Comparison of ENCODE assay signal across 8 cellular contexts in the genomic region with DNA sequence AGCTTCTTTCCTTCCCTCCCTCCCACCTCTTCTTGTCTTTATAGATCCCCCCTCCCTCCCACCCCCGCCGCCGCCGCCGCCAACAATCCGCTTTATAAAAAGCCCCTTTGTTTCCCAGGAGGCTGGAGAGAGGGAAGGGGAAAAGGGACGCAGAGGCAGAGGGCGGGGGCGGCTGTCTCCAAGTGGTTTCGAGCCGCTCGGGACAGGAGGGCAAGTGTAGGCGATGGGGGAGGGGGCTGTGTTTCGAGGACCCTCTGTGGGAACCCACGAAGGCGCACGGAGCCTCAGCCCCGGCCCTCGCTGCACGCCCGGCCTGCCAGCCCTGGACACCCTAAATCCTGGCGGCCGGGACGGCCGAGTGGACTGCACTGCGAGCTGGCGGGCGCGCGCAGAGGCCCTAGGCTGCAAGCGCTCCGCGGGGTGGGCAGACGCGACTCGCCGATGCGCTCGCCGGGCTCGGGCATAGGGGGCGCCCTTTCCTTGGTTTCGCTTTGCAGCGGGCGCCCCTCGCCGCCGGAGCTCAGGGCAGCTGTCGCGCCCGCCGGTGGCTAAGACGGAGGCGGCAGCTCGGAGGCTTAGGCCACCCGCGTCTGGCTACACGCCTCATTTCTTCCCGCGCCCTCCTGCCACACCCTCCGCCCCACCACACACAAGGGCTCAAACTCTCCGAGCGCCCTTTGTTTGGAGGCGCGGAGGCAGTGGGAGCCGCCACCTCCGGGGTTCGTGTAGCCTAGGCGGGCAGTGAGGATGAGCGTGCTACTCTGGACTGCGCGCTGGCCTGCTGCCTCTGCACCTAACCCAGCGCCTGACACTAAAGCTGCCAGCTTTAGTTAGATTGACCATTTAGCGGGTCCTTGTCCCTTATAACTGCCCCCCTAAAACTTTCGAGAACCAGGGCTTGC. TPM values are rescaled to one million over a fixed set of nuclear protein-coding genes. Genes with fewer than 3 reads are reported as not detected.
DNase-seq lines count a peak whose midpoint lies in the region; ATAC-seq and TF ChIP-seq lines count a peak whose summit lies in the region.

No MANE protein-coding gene starts in this region.

- no peak overlapping the region for H3K27ac Mint-ChIP-seq in nephron progenitor cell

- H3K4me3 ChIP-seq in A673 (ENCODE audit: low read depth, low read length, poor library complexity, severe bottlenecking) (peak overlapping the region; percentile 53), GM23248 (peak overlapping the region; percentile 89), PC-3 (ENCODE audit: low read length) (peak overlapping the region; percentile 91), transverse colon (peak overlapping the region; percentile 42 to 68 (median 43))

- TF ChIP-seq CTCF in A673 (conservative IDR thresholded peaks at IDR 0.05; ENCODE audit: low read depth, low read length) (peak; percentile 63), PC-3 (conservative IDR thresholded peaks at IDR 0.05; ENCODE audit: low read depth, low read length) (peak; percentile 61), nephron progenitor cell (IDR thresholded peaks at IDR 0.05) (peak; percentile 51), transverse colon (IDR thresholded peaks at IDR 0.05) (peak; percentile 31 to 43 (median 42))

- H3K9me3 ChIP-seq in A673 (ENCODE audit: low read depth, low read length, poor library complexity, severe bottlenecking), result no peaks in the 10 kb centered on the region
- no peaks in the 10 kb centered on the region for H3K9me3 ChIP-seq in GM23248 (ENCODE audit: low read depth)
- no peaks in the 10 kb centered on the region for H3K9me3 ChIP-seq in PC-3 (ENCODE audit: low read length)
- H3K9me3 ChIP-seq in transverse colon, result no peaks in the 10 kb centered on the region

- peak overlapping the region; percentile 79 for H3K4me3 Mint-ChIP-seq in nephron progenitor cell

- H3F3A ChIP-seq in GM23248 (ENCODE audit: insufficient read depth), result peaks cover 9% of the 10 kb centered on the region; the same call in 1 of the 2 replicates
- no peaks in the 10 kb centered on the region for H3F3A ChIP-seq in PC-3 (ENCODE audit: low read length, unreplicated experiment)

- H3K27me3 ChIP-seq in A673 (replicated peaks; ENCODE audit: insufficient read depth, low read depth, low read length, poor library complexity) (peaks cover 21% of the 10 kb centered on the region), GM23248 (replicated peaks; ENCODE audit: insufficient read depth) (no peaks in the 10 kb centered on the region), PC-3 (ENCODE audit: low read length) (no peaks in the 10 kb centered on the region), transverse colon (peaks cover 34% of the 10 kb centered on the region)

- in situ Hi-C loops in GM23248 (cut with MboI), result loop anchor here (25.0 kb wide), 1 partner anchor 403 kb away; no protein-coding TSS in a partner anchor
- in situ Hi-C loops in transverse colon (cut with MboI; ENCODE audit: low pct_ligation_motif_present in 1 of 4, low pct_unique_long_range_greater_than_20kb in 1 of 4, low sequenced_read_pairs in 3 of 4), result loop anchor here in 2 of 4 donors (25.0 kb wide), 1 partner anchor 403 kb away; no protein-coding TSS in a partner anchor

- POLR2A ChIA-PET in A673 (lab: Charles Lee; ENCODE audit: low non-redundant PET) (interaction anchor here (0.6 kb wide), 1 partner anchor 426 kb away, joined by 7 read pairs; no protein-coding TSS in a partner anchor), PC-3 (lab: Charles Lee; ENCODE audit: unreplicated experiment) (interaction anchor here (0.6 kb wide), 2 partner anchors 23 to 220 kb away, joined by 3 to 5 read pairs; no protein-coding TSS in a partner anchor)

- H3K27me3 Mint-ChIP-seq in nephron progenitor cell (ENCODE audit: low read depth, poor library complexity), result peaks cover 51% of the 10 kb centered on the region

- intact Hi-C loops in A673 (cut with micrococcal nuclease; ENCODE audit: unreplicated experiment) (loop anchor here (2.0 to 5.0 kb wide), 4 partner anchors 82 to 403 kb away; no protein-coding TSS in a partner anchor), PC-3 (cut with micrococcal nuclease) (loop anchor here (5.0 kb wide), 2 partner anchors 202 to 317 kb away; partner anchors contain the start of gene MTM1), transverse colon (cut with DNase I; ENCODE audit: low total_unique reads) (loop anchor here (5.0 kb wide), 1 partner anchor 177 kb away; no protein-coding TSS in a partner anchor)

- WGBS in GM23248 (ENCODE audit: low coverage in 1 of 2, low lambda C conversion rate in 2 of 2, missing lambda C conversion rate in 2 of 2), 2 experiments, result 1% methylated on average over 19 to 27 of the region's 75 CpGs
- WGBS in transverse colon (ENCODE audit: low coverage in 1 of 2), 2 donors, result 45% methylated on average over 58 of the region's 75 CpGs; no CpG with 5 or more reads in 1 of the 2 donors

- ATAC-seq in PC-3, result peak; percentile 16

- DNase-seq in A673 (ENCODE audit: low spot score), result peak; percentile 79
- DNase-seq in GM23248, result peak; percentile 77
- peak; percentile 57 for DNase-seq in PC-3
- peak; percentile 52 for DNase-seq in activated naive CD4-positive, alpha-beta T cell treated with Interleukin-2 at 50 U/mL for 16 hours
- DNase-seq in foreskin melanocyte, result peak; percentile 65
- DNase-seq in nephron progenitor cell, result peak; percentile 74
- DNase-seq in transverse colon, result peak; percentile 65
- DNase-seq in MV-4-11 (lab: John Stamatoyannopoulos, UW), result no peak

- H2AFZ ChIP-seq in GM23248 (peak overlapping the region; percentile 62), PC-3 (ENCODE audit: low read length) (peak overlapping the region; percentile 64)

- peak overlapping the region; percentile 85 for H3K9ac ChIP-seq in GM23248
- peak overlapping the region; percentile 84 for H3K9ac ChIP-seq in PC-3 (ENCODE audit: low read length)

- peaks cover 35% of the 10 kb centered on the region for H3K79me2 ChIP-seq in GM23248 (ENCODE audit: insufficient read depth)
- peaks cover 20% of the 10 kb centered on the region for H3K79me2 ChIP-seq in PC-3 (ENCODE audit: low read length)

- no peaks in the 10 kb centered on the region for H4K20me1 ChIP-seq in GM23248 (ENCODE audit: insufficient read depth)
- H4K20me1 ChIP-seq in PC-3 (ENCODE audit: low read length), result no peaks in the 10 kb centered on the region

- no peaks in the 10 kb centered on the region for H3K9me2 ChIP-seq in GM23248 (ENCODE audit: insufficient read depth)
- H3K9me2 ChIP-seq in PC-3 (replicated peaks; ENCODE audit: low read length), result no peaks in the 10 kb centered on the region

- peaks cover 17% of the 10 kb centered on the region for H3K4me1 Mint-ChIP-seq in nephron progenitor cell

- no peaks in the 10 kb centered on the region for H3K4me1 ChIP-seq in A673 (ENCODE audit: insufficient read depth, low read length, poor library complexity, severe bottlenecking)
- no peaks in the 10 kb centered on the region; the same call in 1 of the 2 replicates for H3K4me1 ChIP-seq in GM23248 (ENCODE audit: insufficient read depth)
- peaks cover 25% of the 10 kb centered on the region for H3K4me1 ChIP-seq in PC-3 (ENCODE audit: insufficient read depth, low read length)
- peaks cover 0 to 28% (median 9%) of the 10 kb centered on the region in 4 donors for H3K4me1 ChIP-seq in transverse colon

- BruUV-seq in A673 (replicated peaks; lab: Mats Ljungman, UMichigan) (no TSS peak), PC-3 (replicated peaks; lab: Mats Ljungman, UMichigan) (no TSS peak)

- no peak for TF ChIP-seq EP300 in transverse colon (IDR thresholded peaks at IDR 0.05; ENCODE audit: low read depth)

- CTCF ChIA-PET in A673 (lab: Charles Lee) (interaction anchor here (0.5 kb wide), 1 partner anchor 279 kb away, joined by 4 read pairs; no protein-coding TSS in a partner anchor), PC-3 (lab: Charles Lee) (interaction anchor here (0.6 kb wide), 1 partner anchor 426 kb away, joined by 5 read pairs; no protein-coding TSS in a partner anchor)

- no peaks in the 10 kb centered on the region for H3K36me3 ChIP-seq in A673 (ENCODE audit: insufficient read depth, low read length, poor library complexity, severe bottlenecking)
- H3K36me3 ChIP-seq in GM23248 (ENCODE audit: low read depth), result no peaks in the 10 kb centered on the region
- no peaks in the 10 kb centered on the region for H3K36me3 ChIP-seq in PC-3 (ENCODE audit: low read depth, low read length)
- H3K36me3 ChIP-seq in transverse colon, result no peaks in the 10 kb centered on the region

- H3K27ac ChIP-seq in A673 (ENCODE audit: low read depth, low read length, poor library complexity, severe bottlenecking), result peak overlapping the region; percentile 74
- H3K27ac ChIP-seq in GM23248, result peak overlapping the region; percentile 90
- peak overlapping the region; percentile 52 for H3K27ac ChIP-seq in PC-3 (ENCODE audit: low read length)
- H3K27ac ChIP-seq in transverse colon, result peak overlapping the region; percentile 79 to 88 (median 85)

- no peaks in the 10 kb centered on the region for H3K36me3 Mint-ChIP-seq in nephron progenitor cell (ENCODE audit: low read depth)

- H3K4me2 ChIP-seq in GM23248 (ENCODE audit: unreplicated experiment) (peak overlapping the region; percentile 98), PC-3 (ENCODE audit: low read length) (peak overlapping the region; percentile 100)

- peak; percentile 17 for TF ChIP-seq POLR2A in transverse colon (IDR thresholded peaks at IDR 0.05)

- peaks cover 44% of the 10 kb centered on the region for H3K9me3 Mint-ChIP-seq in nephron progenitor cell

RNA-seq across cellular contexts. Expression of gene MAMLD1, which starts 2.2 kb away (rescaled TPM):
- total RNA-seq in A673 (2021) (3.2 and 4.0 TPM in 2 replicates), PC-3 (2014; rRNA removed) (2.8 and 3.6 TPM in 2 replicates), transverse colon (1 to 10 TPM in 1 of 4 donors, under 1 TPM in 2, not detected in 1; 0.20 to 1.2 (median 0.95) TPM)
- total RNA-seq in GM23248 (2014; rRNA removed; shearing (Covaris generic)), result 4.1 and 23.1 TPM in 2 replicates
- 9.0 and 10.1 TPM in 2 replicates for polyA plus RNA-seq in GM23248 (2016; fragmentation: Nextera tagmentation; extraction: Ambion mirVana)
